In genomic region chr3:142180761-142181362, GRCh38 we compare ENCODE assay signal across 9 cellular contexts. TPM values are rescaled to one million over a fixed set of nuclear protein-coding genes. Genes with fewer than 3 reads are reported as not detected.
DNase-seq lines count a peak whose midpoint lies in the region; ATAC-seq and TF ChIP-seq lines count a peak whose summit lies in the region.
"Had no signal": no experiment of that assay in that cellular context is flagged by ENCODE, and none has a peak within 500 bp of the region (broad histone marks: within the 10 kb centered on the region; RNA-seq: fewer than 3 reads in every experiment).

No MANE protein-coding gene starts in this region.

- no peaks in the 10 kb centered on the region for H3K9me3 Mint-ChIP-seq in CD8-positive, alpha-beta memory T cell
- H3K9me3 Mint-ChIP-seq in GM23338 (no peaks in the 10 kb centered on the region), naive B cell (no peaks in the 10 kb centered on the region)

- no peaks in the 10 kb centered on the region for H4K20me1 ChIP-seq in GM23338 (replicated peaks; ENCODE audit: insufficient read depth)

- peaks cover 12 to 53% (median 13%) of the 10 kb centered on the region in 3 donors for H3K36me3 Mint-ChIP-seq in CD8-positive, alpha-beta memory T cell
- H3K36me3 Mint-ChIP-seq in GM23338 (ENCODE audit: low read depth) (peaks cover 4% of the 10 kb centered on the region; the same call in 1 of the 3 replicates), naive B cell (peaks cover 5 to 8% of the 10 kb centered on the region in 2 donors)

- POLR2A ChIA-PET in CD8-positive, alpha-beta memory T cell (lab: Charles Lee) = no interaction called here

- H3K4me3 Mint-ChIP-seq in CD8-positive, alpha-beta memory T cell = no peak overlapping the region
- H3K4me3 Mint-ChIP-seq in GM23338 (no peak overlapping the region), naive B cell (no peak overlapping the region)

- H3K9me3 ChIP-seq in CD8-positive, alpha-beta memory T cell (ENCODE audit: low read length) = no peaks in the 10 kb centered on the region
- H3K9me3 ChIP-seq: SJSA1 had no signal

- DNase-seq in CD8-positive, alpha-beta memory T cell = peak in 3 of 5 donors; percentile 1 to 21 (median 6)
- DNase-seq in GM23338 (ENCODE audit: low spot score) (peak; percentile 71), RPMI8226 (peak; percentile 27), ecto neural progenitor cell (ENCODE audit: low spot score) (peak; percentile 53), naive B cell (peak; percentile 3), dedifferentiated amniotic fluid mesenchymal stem cell (ENCODE audit: extremely low spot score) (no peak)

- no peaks in the 10 kb centered on the region for H3K27me3 Mint-ChIP-seq in CD8-positive, alpha-beta memory T cell
- H3K27me3 Mint-ChIP-seq in GM23338 (ENCODE audit: insufficient read depth, low read depth, poor library complexity) (no peaks in the 10 kb centered on the region), naive B cell (no peaks in the 10 kb centered on the region)

- H3K4me2 ChIP-seq in GM23338 = no peak overlapping the region

- H3K4me1 ChIP-seq in CD8-positive, alpha-beta memory T cell (ENCODE audit: insufficient read depth, low read length) = no peaks in the 10 kb centered on the region
- H3K4me1 ChIP-seq in GM23338 (ENCODE audit: insufficient read depth) = no peaks in the 10 kb centered on the region
- H3K4me1 ChIP-seq: SJSA1 had no signal

- peaks cover 5% of the 10 kb centered on the region for H3K36me3 ChIP-seq in CD8-positive, alpha-beta memory T cell (ENCODE audit: insufficient read depth, low read length)
- H3K36me3 ChIP-seq in GM23338 (ENCODE audit: insufficient read depth) = no peaks in the 10 kb centered on the region

- CTCF ChIA-PET in CD8-positive, alpha-beta memory T cell (lab: Charles Lee) = interaction anchor here (1.4 to 3.1 kb wide), 2 partner anchors 99 to 101 kb away, joined by 3 to 17 read pairs; no protein-coding TSS in a partner anchor

- ATAC-seq in GM23338 (peak; percentile 84), naive B cell (ENCODE audit: low read depth in 2 of 2) (no peak), GM21619 (IDR thresholded peaks at IDR 0.05; ENCODE audit: unreplicated experiment) (no peak), HG02973 (IDR thresholded peaks at IDR 0.05; ENCODE audit: unreplicated experiment) (no peak)

- no peak overlapping the region for H3K4me3 ChIP-seq in CD8-positive, alpha-beta memory T cell (ENCODE audit: low read length)
- H3K4me3 ChIP-seq in GM23338 = no peak overlapping the region
- H3K4me3 ChIP-seq: SJSA1 had no signal

- H3K27ac ChIP-seq in CD8-positive, alpha-beta memory T cell (ENCODE audit: low read depth, low read length) = no peak overlapping the region
- H3K27ac ChIP-seq in GM23338 (ENCODE audit: low read depth) = 0 out of 2 replicates have a peak overlapping the region, but pooled peaks have one; percentile 20
- H3K27ac ChIP-seq: SJSA1 had no signal

- no peaks in the 10 kb centered on the region for H3K79me2 ChIP-seq in GM23338 (replicated peaks; ENCODE audit: insufficient read depth)

- no peaks in the 10 kb centered on the region for H3K9me2 ChIP-seq in GM23338 (ENCODE audit: insufficient read depth)

- no peaks in the 10 kb centered on the region for H3F3A ChIP-seq in GM23338 (replicated peaks; ENCODE audit: low read depth)

- peak; percentile 73 to 75 for TF ChIP-seq CTCF in GM23338 (conservative IDR thresholded peaks at IDR 0.05; ENCODE audit: low read depth in 2 of 2)

- peak overlapping the region in 2 of 8 donors; percentile 65 to 68 for H3K27ac Mint-ChIP-seq in CD8-positive, alpha-beta memory T cell
- H3K27ac Mint-ChIP-seq in GM23338 = no peak overlapping the region
- H3K27ac Mint-ChIP-seq in naive B cell = peak overlapping the region in 1 of 6 donors; percentile 71

- no peaks in the 10 kb centered on the region for H3K4me1 Mint-ChIP-seq in CD8-positive, alpha-beta memory T cell
- H3K4me1 Mint-ChIP-seq in GM23338 (no peaks in the 10 kb centered on the region), naive B cell (no peaks in the 10 kb centered on the region)

- H3K27me3 ChIP-seq in CD8-positive, alpha-beta memory T cell (ENCODE audit: insufficient read depth, low read length, poor library complexity, severe bottlenecking) = no peaks in the 10 kb centered on the region
- H3K27me3 ChIP-seq in GM23338 (ENCODE audit: insufficient read depth) = no peaks in the 10 kb centered on the region
- H3K27me3 ChIP-seq: SJSA1 had no signal

- H2AFZ ChIP-seq in GM23338 = no peak overlapping the region

TF ChIP-seq in GM23338, 12 proteins besides CTCF, POLR2A, EP300 and RAD21 (continues in another document):
- TF ChIP-seq EZH2 (IDR thresholded peaks at IDR 0.05; ENCODE audit: low read depth, unreplicated experiment) (no peak), NANOG (IDR thresholded peaks at IDR 0.05; ENCODE audit: borderline replicate concordance) (no peak), JUNB (IDR thresholded peaks at IDR 0.05; ENCODE audit: unreplicated experiment) (no peak), STAT1 (IDR thresholded peaks at IDR 0.05; ENCODE audit: unreplicated experiment) (no peak), ZNF114 (CRISPR knock-in tag; IDR thresholded peaks at IDR 0.05) (no peak), ZNF462 (CRISPR knock-in tag; IDR thresholded peaks at IDR 0.05) (no peak), POLR2AphosphoS5 (IDR thresholded peaks at IDR 0.05; ENCODE audit: low read depth) (no peak)

RNA-seq across cellular contexts. Expression of gene TFDP2, which starts 31.5 kb away (rescaled TPM):
- 10 to 100 TPM; 22.6 to 31.0 TPM for total RNA-seq in CD8-positive, alpha-beta memory T cell
- polyA plus RNA-seq in CD8-positive, alpha-beta memory T cell = 38.3 TPM
- total RNA-seq in GM23338 (2014; rRNA removed; shearing (Covaris generic)) = 105 and 150 TPM in 2 replicates
- polyA plus RNA-seq in GM23338 (2016; fragmentation: Nextera tagmentation; extraction: Ambion mirVana) (410 and 456 TPM in 2 replicates), naive B cell (ENCODE audit: low read depth in 6 of 6) (10 to 100 TPM in 5 of 6 donors, 1 to 10 TPM in 1; 9.3 to 33.8 (median 24.2) TPM)

RNA-seq across cellular contexts. Expression of gene GK5, which starts 44.5 kb away (rescaled TPM):
- total RNA-seq in CD8-positive, alpha-beta memory T cell = 10 to 100 TPM; 16.7 to 17.1 TPM
- polyA plus RNA-seq in CD8-positive, alpha-beta memory T cell = 6.5 TPM
- total RNA-seq in GM23338 (2014; rRNA removed; shearing (Covaris generic)) = 10.5 and 19.5 TPM in 2 replicates
- polyA plus RNA-seq in GM23338 (2016; fragmentation: Nextera tagmentation; extraction: Ambion mirVana) (3.9 and 5.3 TPM in 2 replicates), naive B cell (ENCODE audit: low read depth in 6 of 6) (1 to 10 TPM in 4 of 6 donors, under 1 TPM in 1, not detected in 1; 0.32 to 4.6 (median 2.4) TPM)

Comparison
In these comparisons a context has a peak if more than half of its experiments do, and no peak if none do; other contexts are left out.
1. RNA of gene TFDP2, which starts 31.5 kb away (polyA plus RNA-seq): 410 to 456 TPM in GM23338; 38.3 TPM in CD8-positive, alpha-beta memory T cell (single experiment) and 9.3 to 33.8 TPM in naive B cell; every median in the first group is over 10 times any median in the second.